ENCODE assay signal across 14 cellular contexts in the genomic region with DNA sequence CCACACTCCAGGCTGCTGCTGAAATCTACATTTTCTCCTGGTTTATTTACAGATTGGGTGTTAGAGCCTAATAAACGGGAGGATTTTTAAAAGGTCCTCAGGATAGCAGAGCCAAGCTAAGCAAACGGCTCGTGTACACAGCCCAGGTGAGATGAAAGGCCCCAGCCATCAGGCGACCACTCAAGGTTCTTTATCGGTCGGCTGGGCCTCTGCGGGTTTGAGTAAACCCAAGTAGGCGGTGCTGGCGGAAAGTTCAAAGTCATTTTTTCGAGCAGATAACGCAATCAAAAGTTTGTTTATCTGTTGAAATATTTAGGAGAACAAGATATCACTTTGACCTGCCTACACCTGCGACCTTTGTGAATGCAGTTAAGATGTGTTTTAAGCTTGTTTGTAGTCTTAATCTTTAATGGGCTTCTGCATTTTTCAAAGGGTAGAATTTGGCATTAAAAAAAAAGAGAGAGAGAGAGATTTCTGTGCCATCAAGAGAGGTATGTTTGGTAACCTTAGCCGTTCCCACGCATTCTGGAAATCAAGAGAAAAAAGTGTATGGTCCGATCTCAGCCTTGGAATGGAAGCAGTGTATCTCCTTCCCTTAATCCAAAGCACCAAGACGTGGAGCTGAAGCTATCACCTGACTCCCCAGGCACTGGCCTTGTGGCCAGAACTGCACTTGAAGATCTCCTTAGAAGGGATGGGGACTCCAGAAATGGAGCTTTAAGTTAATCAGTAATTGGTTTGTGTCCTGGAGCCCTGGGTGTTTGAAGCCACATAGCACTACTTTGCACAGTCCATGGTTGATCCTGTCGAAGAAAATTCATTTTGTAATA.
DNase-seq lines count a peak whose midpoint lies in the region; TF ChIP-seq lines count a peak whose summit lies in the region.
"Had no signal": no experiment of that assay in that cellular context is flagged by ENCODE, and none has a peak within 500 bp of the region (broad histone marks: within the 10 kb centered on the region; RNA-seq: fewer than 3 reads in every experiment).

No MANE protein-coding gene starts in this region.

- H3K27me3 ChIP-seq in Caco-2 (replicated peaks; ENCODE audit: control insufficient read depth, insufficient read depth, low read length) = no peaks in the 10 kb centered on the region
- H3K27me3 ChIP-seq in osteoblast (ENCODE audit: insufficient read depth, low read length) = no peaks in the 10 kb centered on the region

- H3K36me3 Mint-ChIP-seq in Caco-2 (ENCODE audit: insufficient read depth, unreplicated experiment) = peaks cover 29% of the 10 kb centered on the region

- TF ChIP-seq CTCF in Caco-2 (IDR thresholded peaks at IDR 0.05; ENCODE audit: insufficient read depth in 1 of 2, low read depth in 1 of 2, low read length in 1 of 2, severe bottlenecking in 1 of 2, unreplicated experiment in 1 of 2) = no peak
- no peak for TF ChIP-seq CTCF in osteoblast (IDR thresholded peaks at IDR 0.05; ENCODE audit: extremely low read depth, low read depth, low read length)
- TF ChIP-seq CTCF in GM10266 (IDR thresholded peaks at IDR 0.05; ENCODE audit: control insufficient read depth, insufficient read depth, low read depth, missing control alignments) = no peak

- peak overlapping the region; percentile 90 for H3K27ac Mint-ChIP-seq in Caco-2 (ENCODE audit: unreplicated experiment)
- H3K27ac Mint-ChIP-seq: HFFc6 had no signal

- H3K36me3 ChIP-seq in Caco-2 (ENCODE audit: control insufficient read depth, insufficient read depth, low read length) (no peaks in the 10 kb centered on the region), osteoblast (ENCODE audit: insufficient read depth, low read length) (no peaks in the 10 kb centered on the region)

- BruUV-seq in Caco-2 (replicated peaks; lab: Mats Ljungman, UMichigan) = no TSS peak

- DNase-seq in Caco-2 (peak; percentile 97 to 98), NCI-H748 treated with DMSO at 0.1 percent for 48 hours (lab: John Stamatoyannopoulos, UW) (peak; percentile 9), iPS-NIHi7 (ENCODE audit: extremely low spot score) (peak; percentile 27), osteoblast (ENCODE audit: insufficient read length, low spot score, missing footprints) (no peak), GM10266 (ENCODE audit: extremely low spot score) (no peak), COR-L47 (lab: John Stamatoyannopoulos, UW) (no peak)
- no peak for DNase-seq in activated CD4-positive, alpha-beta T cell treated with anti-CD3 and anti-CD28 coated beads for 48 hours
- DNase-seq: C1 segment of cervical spinal cord, EL, HFFc6, MM.1S, NCI-H1105 treated with DMSO at 0.1 percent for 48 hours, NCI-H187, NCI-H446 had no signal

- H4K20me1 ChIP-seq in osteoblast (ENCODE audit: insufficient read depth, low read length) = no peaks in the 10 kb centered on the region

- peaks cover 33% of the 10 kb centered on the region for H3K4me1 ChIP-seq in Caco-2
- H3K4me1 ChIP-seq in osteoblast (ENCODE audit: insufficient read depth, low read length) = peaks cover 35% of the 10 kb centered on the region

- intact Hi-C loops in Caco-2 (cut with micrococcal nuclease; ENCODE audit: unreplicated experiment) = loop anchor here (1.0 to 5.0 kb wide), 10 partner anchors 16 to 736 kb away; a partner anchor contains a TSS

- H3K27ac ChIP-seq in osteoblast (ENCODE audit: low read depth, low read length) = peak overlapping the region; percentile 96

- no peaks in the 10 kb centered on the region for H3K79me2 ChIP-seq in osteoblast (ENCODE audit: insufficient read depth, low read length)

- H3K4me1 Mint-ChIP-seq in Caco-2 (ENCODE audit: low read depth, unreplicated experiment) = peaks cover 46% of the 10 kb centered on the region

- H3K4me3 Mint-ChIP-seq in Caco-2 (ENCODE audit: unreplicated experiment) = peak overlapping the region; percentile 55
- H3K4me3 Mint-ChIP-seq: HFFc6 had no signal

- POLR2A ChIA-PET in Caco-2 (lab: Charles Lee) = interaction anchor here (0.5 to 1.0 kb wide), 6 partner anchors 17 to 855 kb away, joined by 3 to 4 read pairs (median 3); a partner anchor contains a TSS

- H3K4me3 ChIP-seq in Caco-2 (ENCODE audit: low read depth, low read length) (no peak overlapping the region), osteoblast (ENCODE audit: insufficient read depth, low read length) (no peak overlapping the region)

- no peak overlapping the region for H2AFZ ChIP-seq in osteoblast (ENCODE audit: low read length)

- no peaks in the 10 kb centered on the region for H3K27me3 Mint-ChIP-seq in Caco-2 (ENCODE audit: insufficient read depth, unreplicated experiment)

- peaks cover 49% of the 10 kb centered on the region for H3K9me3 Mint-ChIP-seq in Caco-2 (ENCODE audit: unreplicated experiment)
- H3K9me3 Mint-ChIP-seq: HFFc6 had no signal

- no peak overlapping the region for H3K4me2 ChIP-seq in osteoblast (ENCODE audit: insufficient read depth, low read length)

- CTCF ChIA-PET in Caco-2 (lab: Charles Lee) = interaction anchor here (0.6 to 1.0 kb wide), 4 partner anchors 90 to 1438 kb away, joined by 3 to 4 read pairs (median 4); no protein-coding TSS in a partner anchor

- peaks cover 17% of the 10 kb centered on the region for H3K9me3 ChIP-seq in Caco-2
- no peaks in the 10 kb centered on the region for H3K9me3 ChIP-seq in osteoblast (ENCODE audit: low read depth, low read length)

Comparison
In these comparisons a context has a peak if more than half of its experiments do, and no peak if none do; other contexts are left out.
1. DNase-seq: peak in Caco-2 (2 of 2), NCI-H748 treated with DMSO at 0.1 percent for 48 hours (single experiment) and iPS-NIHi7 (single experiment); none in osteoblast (single experiment), activated CD4-positive, alpha-beta T cell treated with anti-CD3 and anti-CD28 coated beads for 48 hours (single experiment), GM10266 (single experiment) and COR-L47 (single experiment).